8 cellular contexts compared by ENCODE assay signal in the genomic region with DNA sequence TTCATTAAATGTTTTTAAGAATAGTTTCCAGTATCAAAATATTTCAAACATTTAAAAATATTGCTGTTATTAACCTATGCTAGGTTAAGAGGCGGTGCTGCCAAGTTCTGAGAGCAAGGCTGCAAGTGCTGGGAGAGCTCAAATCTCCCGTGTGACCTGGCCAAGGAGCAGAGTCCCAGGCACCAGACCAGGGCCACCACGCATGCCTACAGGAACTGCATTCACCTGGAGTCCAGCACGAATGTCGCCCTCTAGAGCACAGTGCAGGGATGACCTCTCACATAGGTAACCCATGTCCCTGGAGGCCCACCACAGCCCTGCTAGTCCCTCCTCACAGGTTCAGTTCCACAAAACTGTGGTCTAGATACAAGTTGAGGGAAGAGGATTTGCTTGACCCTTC.
DNase-seq lines count a peak whose midpoint lies in the region; ATAC-seq and TF ChIP-seq lines count a peak whose summit lies in the region.

No MANE protein-coding gene starts in this region.

- no peak overlapping the region for H3K27ac Mint-ChIP-seq in MCF 10A (ENCODE audit: low read depth, unreplicated experiment)

- POLR2A ChIA-PET in MCF 10A (lab: Yijun Ruan, JAX), result no interaction called here

- CTCF ChIA-PET in MCF 10A (lab: Yijun Ruan, JAX), result interaction anchor here (0.5 to 1.8 kb wide), 3 partner anchors 17 to 958 kb away, joined by 3 to 7 read pairs (median 3); no protein-coding TSS in a partner anchor

- H3K9me3 ChIP-seq in breast epithelium (peaks cover 0 to 16% of the 10 kb centered on the region in 2 donors), KOPT-K1 (ENCODE audit: insufficient read depth, low read length, poor library complexity, severe bottlenecking) (peaks cover 32% of the 10 kb centered on the region)

- no peak overlapping the region for H3K4me3 Mint-ChIP-seq in MCF 10A (ENCODE audit: unreplicated experiment)

- DNase-seq in MCF 10A (ENCODE audit: unreplicated experiment) (peak; percentile 46), breast epithelium (ENCODE audit: low spot score in 2 of 2) (no peak), epithelial cell of esophagus (ENCODE audit: low read depth) (peak; percentile 20), cerebellar nuclear complex (lab: John Stamatoyannopoulos, UW) (no peak), NOMO-1 treated with dmso at 0.1 percent for 144 hours (lab: John Stamatoyannopoulos, UW; ENCODE audit: unreplicated experiment) (no peak)

- intact Hi-C loops in MCF 10A (cut with micrococcal nuclease), result no loop called here
- intact Hi-C loops in breast epithelium (cut with DNase I; ENCODE audit: low total_unique reads), result no loop called here

- H3K27ac ChIP-seq in breast epithelium (no peak overlapping the region), KOPT-K1 (ENCODE audit: low read depth, low read length, poor library complexity, severe bottlenecking) (peak overlapping the region; percentile 58)

- H3K4me3 ChIP-seq in breast epithelium (no peak overlapping the region), epithelial cell of esophagus (ENCODE audit: low read length) (no peak overlapping the region)

- H3K4me1 Mint-ChIP-seq in MCF 10A (ENCODE audit: insufficient read depth, unreplicated experiment), result peaks cover 6% of the 10 kb centered on the region

- peak; percentile 85 for ATAC-seq in GM21786 (IDR thresholded peaks at IDR 0.05; ENCODE audit: unreplicated experiment)
- ATAC-seq in GM21723 (IDR thresholded peaks at IDR 0.05; ENCODE audit: unreplicated experiment), result no peak

- no peaks in the 10 kb centered on the region for H3K36me3 Mint-ChIP-seq in MCF 10A (ENCODE audit: insufficient read depth, unreplicated experiment)

- no peaks in the 10 kb centered on the region for H3K27me3 ChIP-seq in breast epithelium

- peaks cover 6% of the 10 kb centered on the region for H3K9me3 Mint-ChIP-seq in MCF 10A (ENCODE audit: unreplicated experiment)

- TF ChIP-seq POLR2A in breast epithelium (IDR thresholded peaks at IDR 0.05), result no peak

- no peaks in the 10 kb centered on the region for H3K36me3 ChIP-seq in breast epithelium
- H3K36me3 ChIP-seq in KOPT-K1 (ENCODE audit: insufficient read depth, low read length), result no peaks in the 10 kb centered on the region

- H3K4me1 ChIP-seq in breast epithelium, result no peaks in the 10 kb centered on the region

- no TSS peak for BruUV-seq in MCF 10A (replicated peaks; lab: Mats Ljungman, UMichigan)

- peaks cover 8% of the 10 kb centered on the region for H3K27me3 Mint-ChIP-seq in MCF 10A (ENCODE audit: insufficient read depth, unreplicated experiment)

- TF ChIP-seq CTCF in MCF 10A (IDR thresholded peaks at IDR 0.05; ENCODE audit: unreplicated experiment), result peak; percentile 16
- no peak for TF ChIP-seq CTCF in breast epithelium (IDR thresholded peaks at IDR 0.05)
- TF ChIP-seq CTCF in epithelial cell of esophagus (IDR thresholded peaks at IDR 0.05; ENCODE audit: insufficient read depth, low read depth, low read length, missing control alignments), result peak; percentile 24

Comparison
In these comparisons a context has a peak if more than half of its experiments do, and no peak if none do; other contexts are left out.
1. DNase-seq: peak in MCF 10A (single experiment) and epithelial cell of esophagus (single experiment); none in breast epithelium (0 of 2), cerebellar nuclear complex (0 of 2) and NOMO-1 treated with dmso at 0.1 percent for 144 hours (single experiment).
2. CTCF ChIP-seq: peak in MCF 10A (single experiment) and epithelial cell of esophagus (single experiment); none in breast epithelium (0 of 3).